ENCODE assay signal across 9 cellular contexts in the genomic region with DNA sequence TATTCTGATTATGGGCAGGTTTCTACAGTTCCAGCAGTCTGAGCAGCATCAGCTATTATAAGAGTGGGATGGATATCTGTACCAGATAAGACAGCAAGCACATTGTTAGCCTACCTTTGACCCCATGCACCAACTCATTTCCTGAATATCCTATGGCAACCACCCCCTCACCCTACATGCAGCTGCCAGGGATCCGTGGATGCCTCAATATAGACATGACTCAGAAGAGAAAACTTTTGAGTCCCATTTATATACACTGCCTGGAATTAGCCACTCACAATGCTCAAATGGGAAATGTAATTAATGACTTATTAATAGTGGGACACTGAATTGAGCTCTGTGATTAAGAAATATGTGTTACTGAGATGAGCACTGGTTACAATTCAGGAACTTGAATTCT.
DNase-seq lines count a peak whose midpoint lies in the region; ATAC-seq and TF ChIP-seq lines count a peak whose summit lies in the region.
"Had no signal": no experiment of that assay in that cellular context is flagged by ENCODE, and none has a peak within 500 bp of the region (broad histone marks: within the 10 kb centered on the region; RNA-seq: fewer than 3 reads in every experiment).

No MANE protein-coding gene starts in this region.

- intact Hi-C loops in dorsolateral prefrontal cortex (cut with DNase I): no loop called here

- TF ChIP-seq CTCF in AG10803 (conservative IDR thresholded peaks at IDR 0.05; ENCODE audit: low read length): no peak
- no peak for TF ChIP-seq CTCF in kidney epithelial cell (IDR thresholded peaks at IDR 0.05; ENCODE audit: insufficient read depth, low read length, poor library complexity, severe bottlenecking)
- no peak for TF ChIP-seq CTCF in dorsolateral prefrontal cortex (IDR thresholded peaks at IDR 0.05 in 54 of 56, conservative IDR thresholded peaks at IDR 0.05 in 2 of 56; ENCODE audit: low read depth in 1 of 56, partially characterized antibody in 56 of 56)

- H3K27me3 ChIP-seq in kidney epithelial cell (ENCODE audit: control insufficient read depth, insufficient read depth, low read length): no peaks in the 10 kb centered on the region
- H3K27me3 ChIP-seq in dorsolateral prefrontal cortex: no peaks in the 10 kb centered on the region

- no peak overlapping the region for H3K27ac ChIP-seq in dorsolateral prefrontal cortex

- H3K4me3 ChIP-seq in AG10803 (ENCODE audit: low read length) (no peak overlapping the region), kidney epithelial cell (ENCODE audit: low read depth, low read length) (no peak overlapping the region), dorsolateral prefrontal cortex (no peak overlapping the region)

- peak; percentile 49 for DNase-seq in AG10803 (ENCODE audit: low read depth)
- DNase-seq in HT-29 (ENCODE audit: low spot score): peak; percentile 85
- peak; percentile 19 for DNase-seq in amniotic stem cell (lab: John Stamatoyannopoulos, UW)
- DNase-seq in kidney epithelial cell (ENCODE audit: low read depth): peak; percentile 51
- no peak for DNase-seq in NCI-H2081 (lab: John Stamatoyannopoulos, UW)
- no peak for DNase-seq in dorsolateral prefrontal cortex
- DNase-seq: NCI-H1105 had no signal

- no peaks in the 10 kb centered on the region for H3K36me3 ChIP-seq in kidney epithelial cell (ENCODE audit: control insufficient read depth, insufficient read depth, low read length)

- ATAC-seq in GM21515 (IDR thresholded peaks at IDR 0.05; ENCODE audit: unreplicated experiment): no peak
- ATAC-seq in GM18867 (IDR thresholded peaks at IDR 0.05; ENCODE audit: unreplicated experiment): no peak

Comparison
In these comparisons a context has a peak if more than half of its experiments do, and no peak if none do; other contexts are left out.
1. DNase-seq: peak in AG10803 (single experiment), HT-29 (single experiment), amniotic stem cell (single experiment) and kidney epithelial cell (single experiment); none in NCI-H2081 (0 of 2) and dorsolateral prefrontal cortex (0 of 10).